In the genomic region with DNA sequence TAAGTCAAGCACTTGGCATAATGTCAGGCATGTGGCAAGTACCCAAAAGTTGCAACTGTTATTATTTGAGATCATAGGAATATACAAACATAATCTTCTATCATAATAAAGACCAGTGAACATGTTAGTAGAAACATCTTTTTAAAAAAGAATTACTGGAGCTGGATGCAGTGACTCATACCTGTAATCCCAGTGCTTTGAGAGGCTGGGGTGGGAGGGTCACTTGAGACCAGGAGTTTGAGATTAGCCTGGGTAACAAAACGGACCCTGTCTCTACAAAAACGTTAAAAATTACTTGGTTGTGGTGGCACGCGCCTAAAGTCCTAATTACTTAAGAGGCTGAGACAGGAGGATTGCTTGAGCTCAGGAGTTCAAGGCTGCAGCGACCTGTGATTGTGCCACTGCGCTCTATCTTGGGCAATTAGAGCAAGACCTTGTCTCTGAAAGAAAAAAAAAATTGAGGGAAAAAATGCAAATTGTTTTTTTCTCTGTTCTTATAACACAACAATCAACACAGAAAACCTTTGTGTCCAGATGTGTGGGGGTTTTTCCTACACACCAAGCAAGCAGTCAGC, we compare ENCODE assay signal across 13 cellular contexts.
DNase-seq lines count a peak whose midpoint lies in the region; ATAC-seq and TF ChIP-seq lines count a peak whose summit lies in the region.
"Had no signal": no experiment of that assay in that cellular context is flagged by ENCODE, and none has a peak within 500 bp of the region (broad histone marks: within the 10 kb centered on the region; RNA-seq: fewer than 3 reads in every experiment).

No MANE protein-coding gene starts in this region.

- ATAC-seq in IMR-90 (ENCODE audit: low read depth) (peak; percentile 56), GM21529 (IDR thresholded peaks at IDR 0.05; ENCODE audit: unreplicated experiment) (no peak), HG02571 (IDR thresholded peaks at IDR 0.05; ENCODE audit: unreplicated experiment) (no peak)
- ATAC-seq: GM12878 had no signal

- TF ChIP-seq CTCF in IMR-90 (conservative IDR thresholded peaks at IDR 0.05; ENCODE audit: low read depth, low read length): no peak
- TF ChIP-seq CTCF in adrenal gland (IDR thresholded peaks at IDR 0.05): no peak
- TF ChIP-seq CTCF in retinal pigment epithelial cell (conservative IDR thresholded peaks at IDR 0.05; ENCODE audit: low read depth, low read length): no peak

- no peak overlapping the region for H3K4me2 ChIP-seq in IMR-90 (ENCODE audit: low read depth, low read length)

- no peak overlapping the region for H2AK9ac ChIP-seq in IMR-90 (replicated peaks; ENCODE audit: low read depth, low read length, poor library complexity)

- intact Hi-C loops in IMR-90 (cut with micrococcal nuclease) (no loop called here), adrenal gland (cut with DNase I) (no loop called here)

- no peak overlapping the region for H2BK15ac ChIP-seq in IMR-90 (ENCODE audit: low read depth, low read length)

- no peak overlapping the region for H3K4ac ChIP-seq in IMR-90 (ENCODE audit: low read depth, low read length)

- H3K79me1 ChIP-seq in IMR-90 (ENCODE audit: low read depth in 1 of 2, low read length in 2 of 2): peaks cover 32 to 45% of the 10 kb centered on the region in 2 experiments

- TF ChIP-seq RAD21 in IMR-90 (IDR thresholded peaks at IDR 0.05; ENCODE audit: low read length): no peak

- H4K20me1 ChIP-seq in IMR-90 (ENCODE audit: insufficient read depth, low read length): no peaks in the 10 kb centered on the region; the same call in 1 of the 2 replicates

- WGBS in IMR-90 (ENCODE audit: extremely low coverage in 2 of 2, insufficient read length in 1 of 2), 2 experiments: no CpG with 5 or more reads among the region's 6 CpGs
- WGBS in adrenal gland, 4 donors: 46 to 60% (median 51%) methylated on average over 6 of the region's 6 CpGs

- no peak overlapping the region for H4K91ac ChIP-seq in IMR-90 (ENCODE audit: insufficient read depth, low read depth, low read length)

- H3K27ac ChIP-seq in IMR-90 (ENCODE audit: insufficient read depth, low read length) (no peak overlapping the region), adrenal gland (no peak overlapping the region)

- H4K8ac ChIP-seq in IMR-90 (ENCODE audit: low read depth in 2 of 2, low read length in 2 of 2): no peak overlapping the region

- H2BK5ac ChIP-seq in IMR-90 (ENCODE audit: low read depth, low read length, poor library complexity, severe bottlenecking): no peak overlapping the region

- H3K4me3 ChIP-seq in IMR-90 (ENCODE audit: insufficient read depth, low read depth, low read length) (no peak overlapping the region), adrenal gland (no peak overlapping the region), retinal pigment epithelial cell (ENCODE audit: low read length) (no peak overlapping the region)
- H3K4me3 ChIP-seq: GM12878 had no signal

- H3K27me3 ChIP-seq in IMR-90 (ENCODE audit: control insufficient read depth, insufficient read depth, low read length) (no peaks in the 10 kb centered on the region), adrenal gland (no peaks in the 10 kb centered on the region)

- H2BK20ac ChIP-seq in IMR-90 (ENCODE audit: low read depth, low read length): no peak overlapping the region

- BruUV-seq in IMR-90 (replicated peaks; lab: Mats Ljungman, UMichigan): no TSS peak

- 0 out of 2 replicates have a peak overlapping the region, but pooled peaks have one; percentile 37 for H3K14ac ChIP-seq in IMR-90 (replicated peaks; ENCODE audit: low read depth, low read length)

- TF ChIP-seq POLR2A in IMR-90 (IDR thresholded peaks at IDR 0.05; ENCODE audit: low read depth, low read length) (no peak), adrenal gland (IDR thresholded peaks at IDR 0.05) (no peak)

- in situ Hi-C loops in IMR-90 (cut with MboI; ENCODE audit: low sequenced_read_pairs): no loop called here

- DNase-seq in IMR-90 (peak; percentile 44), adrenal gland (peak in 6 of 7 donors; percentile 32 to 68 (median 44)), iris pigment epithelial cell (ENCODE audit: low read depth) (peak; percentile 60), retinal pigment epithelial cell (ENCODE audit: low read depth) (peak; percentile 69)
- no peak for DNase-seq in activated CD8-positive, alpha-beta memory T cell treated with anti-CD3 and anti-CD28 coated beads for 24 hours
- DNase-seq: C1 segment of cervical spinal cord; CD4-positive, alpha-beta T cell; DMS79; HCEC 1CT; HFFc6 had no signal

- no peak overlapping the region for H3K56ac ChIP-seq in IMR-90 (ENCODE audit: extremely low read depth, insufficient read depth, low read length)

- no peak overlapping the region for H3K18ac ChIP-seq in IMR-90 (ENCODE audit: low read depth, low read length)

- H3K4me1 ChIP-seq in IMR-90 (ENCODE audit: control insufficient read depth, insufficient read depth, low read length) (peaks cover 7% of the 10 kb centered on the region), adrenal gland (replicated peaks in 1 of 2) (peaks cover 0 to 19% of the 10 kb centered on the region in 2 donors)

- CTCF ChIA-PET in IMR-90 (lab: Yijun Ruan, JAX): interaction anchor here (1.0 kb wide), 1 partner anchor 9 kb away, joined by 4 read pairs; no protein-coding TSS in a partner anchor

- H2BK120ac ChIP-seq in IMR-90 (ENCODE audit: low read depth, low read length): 0 out of 2 replicates have a peak overlapping the region, but pooled peaks have one; percentile 22

- H3K36me3 ChIP-seq in IMR-90 (ENCODE audit: control insufficient read depth, insufficient read depth, low read length): peaks cover 2% of the 10 kb centered on the region
- H3K36me3 ChIP-seq in adrenal gland (replicated peaks in 1 of 2): no peaks in the 10 kb centered on the region

- dilution Hi-C loops in IMR-90 (cut with HindIII; ENCODE audit: low sequenced_read_pairs, unreplicated experiment): no loop called here

- no peak overlapping the region for H3K9ac ChIP-seq in IMR-90 (ENCODE audit: low read depth, low read length)

- no peak overlapping the region for H2AFZ ChIP-seq in IMR-90 (replicated peaks; ENCODE audit: low read length, poor library complexity)

- H4K5ac ChIP-seq in IMR-90 (ENCODE audit: low read depth, low read length): no peak overlapping the region

- H3K9me3 ChIP-seq in IMR-90 (ENCODE audit: control insufficient read depth, insufficient read depth, low read length): no peaks in the 10 kb centered on the region
- no peaks in the 10 kb centered on the region for H3K9me3 ChIP-seq in adrenal gland (replicated peaks in 1 of 3)

- H3K23ac ChIP-seq in IMR-90 (ENCODE audit: low read depth, low read length): no peak overlapping the region

- POLR2A ChIA-PET in IMR-90 (lab: Charles Lee; ENCODE audit: unreplicated experiment): no interaction called here

- no peak overlapping the region for H2AK5ac ChIP-seq in IMR-90 (ENCODE audit: low read depth, low read length)

- no peaks in the 10 kb centered on the region; the same call in 1 of the 2 replicates for H3K9me1 ChIP-seq in IMR-90 (ENCODE audit: insufficient read depth, low read length)

TF ChIP-seq in IMR-90, 13 proteins besides CTCF, POLR2A, EP300 and RAD21:
- TF ChIP-seq FOS (IDR thresholded peaks at IDR 0.05; ENCODE audit: low read depth, low read length) (0 out of 2 replicates have a peak, but pooled peaks have one; percentile 8), RFX5 (IDR thresholded peaks at IDR 0.05; ENCODE audit: low read depth, low read length) (no peak)
TF ChIP-seq in IMR-90: peak in this region for 1.
